In the genomic region with DNA sequence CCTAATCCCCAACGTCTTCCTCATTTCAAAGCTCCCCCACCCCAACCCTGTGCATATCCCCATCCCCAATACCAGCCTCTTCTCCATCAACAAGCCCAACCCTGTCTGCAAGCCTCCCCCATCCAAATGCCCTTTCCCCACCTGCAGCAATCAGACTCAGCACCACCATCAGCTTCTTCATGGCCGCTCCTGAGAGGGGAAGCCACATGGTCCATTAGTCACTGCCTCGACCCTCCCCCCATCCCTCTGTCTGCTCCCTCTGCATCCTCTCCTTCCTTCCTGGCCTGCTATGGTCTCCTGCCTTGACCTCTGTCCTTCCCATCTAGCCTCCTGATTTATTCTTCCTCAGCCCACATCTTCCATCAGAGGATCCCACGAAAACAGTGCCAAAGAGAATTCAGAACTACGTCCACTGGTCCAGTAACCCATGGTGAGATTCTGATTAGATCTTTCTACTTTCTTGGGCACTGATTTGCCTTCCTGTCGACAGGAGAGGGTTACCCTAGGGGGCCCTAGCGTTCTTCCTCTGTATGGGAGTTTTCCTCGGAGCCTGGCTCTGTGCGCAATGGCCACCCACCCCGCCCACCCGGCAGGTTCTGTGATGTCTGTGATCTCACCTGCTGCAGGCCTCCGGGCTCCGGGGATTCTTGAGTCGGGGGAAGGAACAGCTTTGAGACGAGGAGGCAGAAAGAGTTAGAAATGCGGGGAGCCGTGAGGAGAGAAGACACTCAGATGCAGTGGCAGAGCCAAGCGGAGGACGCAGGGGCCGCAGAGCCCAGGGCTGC, we compare ENCODE assay signal across 27 cellular contexts. TPM values are rescaled to one million over a fixed set of nuclear protein-coding genes. Genes with fewer than 3 reads are reported as not detected.
DNase-seq lines count a peak whose midpoint lies in the region; ATAC-seq and TF ChIP-seq lines count a peak whose summit lies in the region.
"Had no signal": no experiment of that assay in that cellular context is flagged by ENCODE, and none has a peak within 500 bp of the region (broad histone marks: within the 10 kb centered on the region; RNA-seq: fewer than 3 reads in every experiment).

No MANE protein-coding gene starts in this region.

- intact Hi-C loops in dorsolateral prefrontal cortex (cut with DNase I): loop anchor here (2.0 to 5.0 kb wide), 4 partner anchors 36 to 129 kb away; a partner anchor contains a TSS
- intact Hi-C loops in upper lobe of right lung (cut with DNase I): no loop called here

- H3K27me3 ChIP-seq in dorsolateral prefrontal cortex: peaks cover 0 to 49% (median 6%) of the 10 kb centered on the region in 45 donors
- peaks cover 17% of the 10 kb centered on the region for H3K27me3 ChIP-seq in upper lobe of right lung

- TF ChIP-seq CTCF in dorsolateral prefrontal cortex (IDR thresholded peaks at IDR 0.05 in 54 of 56, conservative IDR thresholded peaks at IDR 0.05 in 2 of 56; ENCODE audit: low read depth in 1 of 56, partially characterized antibody in 56 of 56) (peak in 30 of 56 donors; percentile 5 to 55 (median 32)), upper lobe of right lung (IDR thresholded peaks at IDR 0.05) (no peak)

- no peak for ATAC-seq in upper lobe of right lung
- ATAC-seq: GM12878, K562, T-cell had no signal

- H3K36me3 ChIP-seq in upper lobe of right lung: no peaks in the 10 kb centered on the region
- H3K36me3 ChIP-seq: adrenal gland, spleen had no signal

- H3K27ac ChIP-seq in dorsolateral prefrontal cortex (peak overlapping the region in 58 of 59 donors; percentile 15 to 100 (median 96)), upper lobe of right lung (no peak overlapping the region)
- H3K27ac ChIP-seq: adrenal gland, GM23248 had no signal

- no peaks in the 10 kb centered on the region for H3K9me3 ChIP-seq in upper lobe of right lung
- H3K9me3 ChIP-seq: adrenal gland had no signal

- DNase-seq in HT-29 (ENCODE audit: low spot score) (peak; percentile 82), dorsolateral prefrontal cortex (no peak), mesenteric fat pad (ENCODE audit: low spot score) (peak; percentile 68), superior temporal gyrus (ENCODE audit: extremely low spot score) (peak; percentile 28), upper lobe of right lung (no peak), NCI-H345 treated with DMSO at 0.1 percent for 48 hours (lab: John Stamatoyannopoulos, UW; ENCODE audit: unreplicated experiment) (no peak), hepatic stellate cell (ENCODE audit: low spot score) (no peak), HK-2 (ENCODE audit: unreplicated experiment) (no peak)
- DNase-seq: activated CD4-positive, alpha-beta T cell treated with anti-CD3 and anti-CD28 coated beads, Interleukin-2, amount 50 U/mL, for 1 hour; activated CD8-positive, alpha-beta memory T cell treated with anti-CD3 and anti-CD28 coated beads, Interleukin-2, amount 50 U/mL, for 48 hours; activated effector memory CD4-positive, alpha-beta T cell treated with Interleukin-2 at 50 U/mL for 16 hours; adrenal gland; CD4-positive, alpha-beta memory T cell; dermis blood vessel endothelial cell; GM23248; midbrain; NCI-H2171 treated with DMSO at 0.1 percent for 48 hours; SHP77; spleen; T-cell had no signal

- peak overlapping the region; percentile 3 to 86 (median 62) for H3K4me3 ChIP-seq in dorsolateral prefrontal cortex
- H3K4me3 ChIP-seq in upper lobe of right lung: no peak overlapping the region
- H3K4me3 ChIP-seq: adrenal gland, GM12878, GM23248, K562 had no signal

- H3K4me1 ChIP-seq in upper lobe of right lung: no peaks in the 10 kb centered on the region
- H3K4me1 ChIP-seq: adrenal gland had no signal

RNA-seq across cellular contexts. Expression of a gene that starts 1.3 kb away (rescaled TPM):
- total RNA-seq in HT-29 (2014; rRNA removed; shearing (Covaris generic)): 352 and 367 TPM in 2 replicates
- 100 to 1,000 TPM in 16 of 120 experiments, 10 to 100 TPM in 99, 1 to 10 TPM in 5; 4.5 to 252 (median 44.7) TPM for total RNA-seq in dorsolateral prefrontal cortex
- total RNA-seq in mesenteric fat pad: not detected
- total RNA-seq in upper lobe of right lung: not detected
- total RNA-seq: adrenal gland; CD4-positive, alpha-beta memory T cell; dermis blood vessel endothelial cell; fibroblast of villous mesenchyme; GM12878; GM23248; K562; OCI-LY7; pulmonary artery endothelial cell; subcutaneous adipose tissue; T-cell had no signal

RNA-seq across cellular contexts. Expression of a gene that starts 15.3 kb away (rescaled TPM):
- 0.08 and 0.13 TPM in 2 replicates for total RNA-seq in HT-29 (2014; rRNA removed; shearing (Covaris generic))
- total RNA-seq in dorsolateral prefrontal cortex (1 to 10 TPM in 69 of 120 experiments, under 1 TPM in 34, not detected in 17; 0.29 to 4.5 (median 1.5) TPM), mesenteric fat pad (not detected), upper lobe of right lung (not detected)
- total RNA-seq: adrenal gland; CD4-positive, alpha-beta memory T cell; dermis blood vessel endothelial cell; fibroblast of villous mesenchyme; GM12878; GM23248; K562; neural crest cell; OCI-LY7; pulmonary artery endothelial cell; subcutaneous adipose tissue; T-cell had no signal

RNA-seq across cellular contexts. Expression of a gene that starts 15.6 kb away (rescaled TPM):
- 0.13 and 0.31 TPM in 2 replicates for total RNA-seq in HT-29 (2014; rRNA removed; shearing (Covaris generic))
- total RNA-seq in dorsolateral prefrontal cortex: 10 to 100 TPM in 67 of 120 experiments, 1 to 10 TPM in 53; 2.0 to 32.7 (median 10.5) TPM
- not detected for total RNA-seq in mesenteric fat pad
- 0.41 TPM for total RNA-seq in upper lobe of right lung
- total RNA-seq: adrenal gland; CD4-positive, alpha-beta memory T cell; fibroblast of villous mesenchyme; GM12878; GM23248; K562; neural crest cell; OCI-LY7; pulmonary artery endothelial cell; T-cell had no signal

RNA-seq across cellular contexts. Expression of a gene that starts 33.3 kb away (rescaled TPM):
- total RNA-seq in HT-29 (2014; rRNA removed; shearing (Covaris generic)): 4.2 and 8.7 TPM in 2 replicates
- total RNA-seq in dorsolateral prefrontal cortex (1 to 10 TPM in 4 of 120 experiments, not detected in 116; 1.5 to 3.0 (median 1.7) TPM), mesenteric fat pad (not detected), upper lobe of right lung (not detected)
- total RNA-seq: adrenal gland; CD4-positive, alpha-beta memory T cell; dermis blood vessel endothelial cell; fibroblast of villous mesenchyme; GM12878; GM23248; neural crest cell; OCI-LY7; pulmonary artery endothelial cell; spleen; subcutaneous adipose tissue; T-cell had no signal

RNA-seq across cellular contexts. Expression of a gene that starts 51.4 kb away (rescaled TPM):
- 154 and 171 TPM in 2 replicates for total RNA-seq in HT-29 (2014; rRNA removed; shearing (Covaris generic))
- total RNA-seq in dorsolateral prefrontal cortex (1 to 10 TPM in 60 of 120 experiments, under 1 TPM in 50, not detected in 10; 0.24 to 3.6 (median 1.1) TPM), mesenteric fat pad (not detected), upper lobe of right lung (4.7 TPM)
- total RNA-seq: CD4-positive, alpha-beta memory T cell; fibroblast of villous mesenchyme; GM12878; GM23248; neural crest cell; OCI-LY7; pulmonary artery endothelial cell; spleen; T-cell had no signal

Comparison
In these comparisons a context has a peak if more than half of its experiments do, and no peak if none do; other contexts are left out.
1. DNase-seq: peak in HT-29 (single experiment), mesenteric fat pad (single experiment) and superior temporal gyrus (single experiment); none in dorsolateral prefrontal cortex (0 of 10), upper lobe of right lung (single experiment), NCI-H345 treated with DMSO at 0.1 percent for 48 hours (single experiment), hepatic stellate cell (single experiment) and HK-2 (single experiment).